36 cellular contexts compared by ENCODE assay signal in genomic region chr19:19263886-19264487, GRCh38. TPM values are rescaled to one million over a fixed set of nuclear protein-coding genes. Genes with fewer than 3 reads are reported as not detected.
"Had no signal": no experiment of that assay in that cellular context is flagged by ENCODE, and none has a peak within 500 bp of the region (broad histone marks: within the 10 kb centered on the region; RNA-seq: fewer than 3 reads in every experiment).

No MANE protein-coding gene starts in this region.

- H3K27ac ChIP-seq: body of pancreas, cardiac muscle cell, esophagus muscularis mucosa, foreskin keratinocyte, gastrocnemius medialis, heart left ventricle had no signal

- DNase-seq: activated CD4-positive, alpha-beta memory T cell treated with anti-CD3 and anti-CD28 coated beads for 36 hours; activated CD4-positive, alpha-beta T cell treated with anti-CD3 and anti-CD28 coated beads for 36 hours; activated CD4-positive, alpha-beta T cell treated with anti-CD3 and anti-CD28 coated beads, Interleukin-2, amount 10 ng/mL, durations not matched to agents 24 days and 14 days; activated CD4-positive, CD25-positive, alpha-beta regulatory T cell; activated CD4-positive, CD25-positive, alpha-beta regulatory T cell treated with anti-CD3 and anti-CD28 coated beads, Interleukin-2, amount 50 U/mL, for 72 hours; activated CD8-positive, alpha-beta memory T cell treated with anti-CD3 and anti-CD28 coated beads, Interleukin-2, amount 10 ng/mL, durations not matched to agents 7 days and 5 days; activated CD8-positive, alpha-beta memory T cell treated with anti-CD3 and anti-CD28 coated beads, Interleukin-2, amount 50 U/mL, for 4 hours; activated CD8-positive, alpha-beta T cell treated with anti-CD3 and anti-CD28 coated beads, Interleukin-2, amount 10 ng/mL, durations not matched to agents 7 days and 5 days; activated gamma-delta T cell; activated naive CD4-positive, alpha-beta T cell; activated naive CD4-positive, alpha-beta T cell treated with anti-CD3 and anti-CD28 coated beads, Interleukin-2, amount 10 ng/mL, durations not matched to agents 7 days and 5 days; activated naive CD8-positive, alpha-beta T cell treated with anti-CD3 and anti-CD28 coated beads, Interleukin-2, amount 10 ng/mL, durations not matched to agents 7 days and 5 days; activated T-cell treated with anti-CD3 and anti-CD28 coated beads, Interleukin-2, amount 50 U/mL, for 1 hour; activated T-cell treated with anti-CD3 and anti-CD28 coated beads, Interleukin-2, amount 50 U/mL, for 48 hours; amniotic stem cell; anterior cingulate cortex; body of pancreas; cortex of kidney; dermis blood vessel endothelial cell; effector CD4-positive, alpha-beta T cell; effector memory CD8-positive, alpha-beta T cell; erythroblast; foreskin keratinocyte; gastrocnemius medialis; glutamatergic neuron; heart left ventricle; T-helper 2 cell had no signal

- H3K9me3 ChIP-seq: body of pancreas, esophagus muscularis mucosa, gastrocnemius medialis had no signal

- FAIRE-seq: colon had no signal

- H3K36me3 ChIP-seq: cardiac muscle cell, esophagus muscularis mucosa, gastrocnemius medialis, heart left ventricle had no signal

- H3K4me1 ChIP-seq: body of pancreas, foreskin keratinocyte, gastrocnemius medialis had no signal

- ATAC-seq: activated CD4-positive, alpha-beta T cell treated with anti-CD3 and anti-CD28 coated beads for 36 hours; activated CD8-positive, alpha-beta memory T cell treated with anti-CD3 and anti-CD28 coated beads, Interleukin-2, amount 10 ng/mL, durations not matched to agents 7 days and 5 days; activated CD8-positive, alpha-beta T cell treated with anti-CD3 and anti-CD28 coated beads, Interleukin-2, amount 10 ng/mL, durations not matched to agents 7 days and 5 days; activated naive CD4-positive, alpha-beta T cell treated with anti-CD3 and anti-CD28 coated beads, Interleukin-2, amount 50 U/mL, for 72 hours; body of pancreas; effector memory CD8-positive, alpha-beta T cell; foreskin keratinocyte; gastrocnemius medialis; heart left ventricle had no signal

- H3K4me3 ChIP-seq: body of pancreas, cardiac muscle cell, esophagus muscularis mucosa, gastrocnemius medialis, heart left ventricle had no signal

RNA-seq across cellular contexts. Expression of gene TM6SF2, which starts 9.1 kb away (rescaled TPM):
- total RNA-seq: activated CD4-positive, alpha-beta memory T cell treated with anti-CD3 and anti-CD28 coated beads for 36 hours; activated CD4-positive, alpha-beta T cell treated with anti-CD3 and anti-CD28 coated beads for 36 hours; activated CD4-positive, alpha-beta T cell treated with anti-CD3 and anti-CD28 coated beads, Interleukin-2, amount 10 ng/mL, durations not matched to agents 24 days and 14 days; activated CD8-positive, alpha-beta memory T cell treated with anti-CD3 and anti-CD28 coated beads for 36 hours; activated CD8-positive, alpha-beta memory T cell treated with anti-CD3 and anti-CD28 coated beads, Interleukin-2, amount 10 ng/mL, durations not matched to agents 7 days and 5 days; activated CD8-positive, alpha-beta T cell treated with anti-CD3 and anti-CD28 coated beads, Interleukin-2, amount 10 ng/mL, durations not matched to agents 7 days and 5 days; activated naive CD4-positive, alpha-beta T cell treated with anti-CD3 and anti-CD28 coated beads, Interleukin-2, amount 50 U/mL, for 72 hours; activated naive CD8-positive, alpha-beta T cell treated with anti-CD3 and anti-CD28 coated beads, Interleukin-2, amount 10 ng/mL, durations not matched to agents 7 days and 5 days; activated T-helper 1 cell treated with anti-CD3 and anti-CD28 coated beads, Interleukin-12 subunit alpha, Interleukin-12 subunit beta, Interleukin-2, Interleukin-4 antibody, amounts not matched to agents 30 ng/mL and 10 ng/mL and 1 ng/mL, durations not matched to agents 14 hours and 24 hours and 36 hours; activated T-helper 2 cell treated with anti-CD3 and anti-CD28 coated beads, Interferon-gamma antibody, Interleukin-2, Interleukin-4, amounts not matched to agents 10 μg/mL and 5 μg/mL and 100 μg/mL, durations not matched to agents 14 hours and 24 hours and 36 hours; body of pancreas; dermis blood vessel endothelial cell; foreskin keratinocyte; T-helper 1 cell treated with Interleukin-12 subunit alpha and Interleukin-12 subunit beta and Interleukin-4 antibody, amounts not matched to agents 30 ng/mL and 1 ng/mL, for 36 hours had no signal

RNA-seq across cellular contexts. Expression of gene NCAN, which starts 52.2 kb away (rescaled TPM):
- total RNA-seq: activated CD4-positive, alpha-beta T cell treated with anti-CD3 and anti-CD28 coated beads for 36 hours; activated CD4-positive, alpha-beta T cell treated with anti-CD3 and anti-CD28 coated beads, Interleukin-2, amount 10 ng/mL, durations not matched to agents 24 days and 14 days; activated CD8-positive, alpha-beta memory T cell treated with anti-CD3 and anti-CD28 coated beads for 36 hours; activated CD8-positive, alpha-beta T cell treated with anti-CD3 and anti-CD28 coated beads, Interleukin-2, amount 10 ng/mL, durations not matched to agents 7 days and 5 days; activated naive CD4-positive, alpha-beta T cell treated with anti-CD3 and anti-CD28 coated beads, Interleukin-2, amount 50 U/mL, for 72 hours; activated naive CD8-positive, alpha-beta T cell treated with anti-CD3 and anti-CD28 coated beads, Interleukin-2, amount 10 ng/mL, durations not matched to agents 7 days and 5 days; activated T-helper 1 cell treated with anti-CD3 and anti-CD28 coated beads, Interleukin-12 subunit alpha, Interleukin-12 subunit beta, Interleukin-2, Interleukin-4 antibody, amounts not matched to agents 30 ng/mL and 10 ng/mL and 1 ng/mL, durations not matched to agents 14 hours and 24 hours and 36 hours; activated T-helper 2 cell treated with anti-CD3 and anti-CD28 coated beads, Interferon-gamma antibody, Interleukin-2, Interleukin-4, amounts not matched to agents 10 μg/mL and 5 μg/mL and 100 μg/mL, durations not matched to agents 14 hours and 24 hours and 36 hours; body of pancreas; chondrocyte; dermis blood vessel endothelial cell; foreskin keratinocyte; gastrocnemius medialis; heart left ventricle had no signal
- polyA plus RNA-seq: cardiac muscle cell, foreskin keratinocyte, heart left ventricle had no signal
